ENCODE assay signal across 24 cellular contexts in genomic region chr2:117833911-117834310, GRCh38. TPM values are rescaled to one million over a fixed set of nuclear protein-coding genes. Genes with fewer than 3 reads are reported as not detected.
A peak's percentile ranks its signal among the peaks of the same experiment; 100 is the strongest.
DNase-seq lines count a peak whose midpoint lies in the region; ATAC-seq, FAIRE-seq and TF ChIP-seq lines count a peak whose summit lies in the region.
"Had no signal": no experiment of that assay in that cellular context is flagged by ENCODE, and none has a peak within 500 bp of the region (broad histone marks: within the 10 kb centered on the region; RNA-seq: fewer than 3 reads in every experiment).

No MANE protein-coding gene starts in this region.

- FAIRE-seq in H54 (lab: Jason Lieb, UNC) = no peak
- FAIRE-seq: G401.6 had no signal

- TF ChIP-seq CTCF in CD14-positive monocyte (IDR thresholded peaks at IDR 0.05) = no peak

- no peak overlapping the region for H3K4me3 Mint-ChIP-seq in CD8-positive, alpha-beta memory T cell
- H3K4me3 Mint-ChIP-seq in IgD-negative memory B cell (no peak overlapping the region), CD14-positive monocyte (no peak overlapping the region)
- H3K4me3 Mint-ChIP-seq: activated T-cell treated with anti-CD3 and anti-CD28 coated beads, Interleukin-2, amount 50 U/mL, for 4 hours had no signal

- peaks cover 11 to 26% (median 11%) of the 10 kb centered on the region in 3 donors for H3K4me1 Mint-ChIP-seq in CD8-positive, alpha-beta memory T cell
- H3K4me1 Mint-ChIP-seq in IgD-negative memory B cell = peaks cover 0 to 6% (median 2%) of the 10 kb centered on the region in 3 donors
- peaks cover 11% of the 10 kb centered on the region for H3K4me1 Mint-ChIP-seq in CD14-positive monocyte

- ATAC-seq in GM18873 (IDR thresholded peaks at IDR 0.05; ENCODE audit: low FRiP score, unreplicated experiment) (peak; percentile 46), HG02678 (IDR thresholded peaks at IDR 0.05; ENCODE audit: unreplicated experiment) (peak; percentile 47)
- ATAC-seq: activated T-cell treated with anti-CD3 and anti-CD28 coated beads, Interleukin-2, amount 50 U/mL, for 4 hours; psoas muscle had no signal

- H3K4me1 ChIP-seq in CD8-positive, alpha-beta memory T cell (ENCODE audit: insufficient read depth, low read length) = no peaks in the 10 kb centered on the region
- H3K4me1 ChIP-seq: psoas muscle had no signal

- H3K27ac ChIP-seq in CD8-positive, alpha-beta memory T cell (ENCODE audit: low read depth, low read length) = no peak overlapping the region
- H3K27ac ChIP-seq: brain microvascular endothelial cell, C4-2B, epithelial cell of prostate, HL-60, psoas muscle, SK-N-MC, transverse colon had no signal

- H3K27me3 Mint-ChIP-seq in CD8-positive, alpha-beta memory T cell = no peaks in the 10 kb centered on the region
- H3K27me3 Mint-ChIP-seq in IgD-negative memory B cell (peaks cover 6% of the 10 kb centered on the region), CD14-positive monocyte (ENCODE audit: low read depth in 3 of 3) (peaks cover 13 to 18% (median 18%) of the 10 kb centered on the region in 3 donors)

- peaks cover 4 to 61% (median 22%) of the 10 kb centered on the region in 3 donors for H3K36me3 Mint-ChIP-seq in CD8-positive, alpha-beta memory T cell
- H3K36me3 Mint-ChIP-seq in IgD-negative memory B cell = peaks cover 9% of the 10 kb centered on the region
- peaks cover 47 to 50% of the 10 kb centered on the region in 2 donors for H3K36me3 Mint-ChIP-seq in CD14-positive monocyte

- intact Hi-C loops in CD14-positive monocyte (cut with micrococcal nuclease) = loop anchor here in 1 of 2 donors (5.0 kb wide), 1 partner anchor 103 kb away; no protein-coding TSS in a partner anchor

- H3K4me3 ChIP-seq in CD8-positive, alpha-beta memory T cell (ENCODE audit: low read length) = no peak overlapping the region
- H3K4me3 ChIP-seq: psoas muscle, SK-N-MC, transverse colon had no signal

- no peaks in the 10 kb centered on the region for H3K27me3 ChIP-seq in CD8-positive, alpha-beta memory T cell (ENCODE audit: insufficient read depth, low read length, poor library complexity, severe bottlenecking)
- H3K27me3 ChIP-seq: brain microvascular endothelial cell, transverse colon had no signal

- H3K9me3 Mint-ChIP-seq in CD8-positive, alpha-beta memory T cell = no peaks in the 10 kb centered on the region
- no peaks in the 10 kb centered on the region for H3K9me3 Mint-ChIP-seq in IgD-negative memory B cell
- peaks cover 0 to 4% (median 0%) of the 10 kb centered on the region in 7 donors for H3K9me3 Mint-ChIP-seq in CD14-positive monocyte
- H3K9me3 Mint-ChIP-seq: activated T-cell treated with anti-CD3 and anti-CD28 coated beads, Interleukin-2, amount 50 U/mL, for 4 hours had no signal

- CTCF ChIA-PET in CD8-positive, alpha-beta memory T cell (lab: Charles Lee) = interaction anchor here (0.7 to 2.6 kb wide), 2 partner anchors 8 to 20 kb away, joined by 3 to 6 read pairs; partner anchors contain the start of gene DDX18

- no peak for TF ChIP-seq POLR2A in H54 (IDR thresholded peaks at IDR 0.05; ENCODE audit: low read depth, low read length)

- H3K27ac Mint-ChIP-seq in CD8-positive, alpha-beta memory T cell = peak overlapping the region in 7 of 8 donors; percentile 4 to 84 (median 76)
- H3K27ac Mint-ChIP-seq in IgD-negative memory B cell (peak overlapping the region in 2 of 3 donors; percentile 25 to 47), CD14-positive monocyte (peak overlapping the region in 3 of 7 donors; percentile 17 to 45 (median 23))

- no peak for DNase-seq in CD8-positive, alpha-beta memory T cell
- DNase-seq in CD14-positive monocyte (ENCODE audit: low spot score) (no peak), NCI-H1092 (lab: John Stamatoyannopoulos, UW) (no peak), H54 (ENCODE audit: insufficient read length, low spot score) (no peak)
- no peak for DNase-seq in effector CD4-positive, alpha-beta T cell
- DNase-seq: activated CD8-positive, alpha-beta memory T cell treated with anti-CD3 and anti-CD28 coated beads for 24 hours; activated naive CD4-positive, alpha-beta T cell; activated T-cell treated with anti-CD3 and anti-CD28 coated beads, Interleukin-2, amount 50 U/mL, for 4 hours; DMS 273 treated with DMSO at 0.1 percent for 48 hours; head of caudate nucleus; NCI-H1092 treated with DMSO at 0.1 percent for 48 hours; NCI-H1930; NCI-H526 treated with DMSO at 0.1 percent for 48 hours; psoas muscle; transverse colon had no signal

- POLR2A ChIA-PET in CD8-positive, alpha-beta memory T cell (lab: Charles Lee) = no interaction called here

- no peaks in the 10 kb centered on the region for H3K9me3 ChIP-seq in CD8-positive, alpha-beta memory T cell (ENCODE audit: low read length)
- H3K9me3 ChIP-seq: psoas muscle, transverse colon had no signal

- H3K36me3 ChIP-seq in CD8-positive, alpha-beta memory T cell (ENCODE audit: insufficient read depth, low read length) = peaks cover 23% of the 10 kb centered on the region

RNA-seq across cellular contexts. Expression of gene DDX18, which starts 19.4 kb away (rescaled TPM):
- total RNA-seq in CD8-positive, alpha-beta memory T cell = 100 to 1,000 TPM; 147 to 151 TPM
- polyA plus RNA-seq in CD8-positive, alpha-beta memory T cell = 46.2 TPM
- polyA plus RNA-seq in IgD-negative memory B cell (44.3 TPM), CD14-positive monocyte (10 to 100 TPM; 19.1 to 19.7 TPM)
